ENCODE assay signal across 1 cellular context in genomic region chr5:38208782-38209378, GRCh38.
TF ChIP-seq lines count a peak whose summit lies in the region.

No MANE protein-coding gene starts in this region.

TF ChIP-seq in GM12878, 131 proteins besides CTCF, POLR2A, EP300 and RAD21 (continued from another document):
- TF ChIP-seq BCLAF1 (IDR thresholded peaks at IDR 0.05) (no peak), MTA3 (IDR thresholded peaks at IDR 0.05; ENCODE audit: borderline replicate concordance, low read length) (no peak), MEF2A (IDR thresholded peaks at IDR 0.05; ENCODE audit: insufficient read depth, low read depth, low read length) (no peak), FOS (IDR thresholded peaks at IDR 0.05; ENCODE audit: borderline replicate concordance, extremely low read depth, insufficient read length) (no peak), CREB1 (IDR thresholded peaks at IDR 0.05; ENCODE audit: low read depth) (no peak), STAT1 (conservative IDR thresholded peaks at IDR 0.05) (no peak), POLR2AphosphoS5 (IDR thresholded peaks at IDR 0.05; ENCODE audit: low read length) (no peak), ATF7 (IDR thresholded peaks at IDR 0.05; ENCODE audit: low read depth) (no peak), RUNX3 (IDR thresholded peaks at IDR 0.05; ENCODE audit: low read length) (no peak), TCF12 (IDR thresholded peaks at IDR 0.05; ENCODE audit: low read depth, low read length) (no peak), BHLHE40 (IDR thresholded peaks at IDR 0.05; ENCODE audit: borderline replicate concordance in 1 of 2, low read depth in 2 of 2, low read length in 1 of 2) (no peak), RFX5 (IDR thresholded peaks at IDR 0.05; ENCODE audit: low read depth, low read length) (no peak), IKZF2 (IDR thresholded peaks at IDR 0.05) (no peak), JUND (IDR thresholded peaks at IDR 0.05; ENCODE audit: low read depth, low read length) (no peak), PAX5 (IDR thresholded peaks at IDR 0.05; ENCODE audit: borderline replicate concordance, low read depth, low read length) (no peak), MYB (IDR thresholded peaks at IDR 0.05; ENCODE audit: borderline replicate concordance, low read depth, low read length) (no peak)
